1 cellular context compared by ENCODE assay signal in the genomic region with DNA sequence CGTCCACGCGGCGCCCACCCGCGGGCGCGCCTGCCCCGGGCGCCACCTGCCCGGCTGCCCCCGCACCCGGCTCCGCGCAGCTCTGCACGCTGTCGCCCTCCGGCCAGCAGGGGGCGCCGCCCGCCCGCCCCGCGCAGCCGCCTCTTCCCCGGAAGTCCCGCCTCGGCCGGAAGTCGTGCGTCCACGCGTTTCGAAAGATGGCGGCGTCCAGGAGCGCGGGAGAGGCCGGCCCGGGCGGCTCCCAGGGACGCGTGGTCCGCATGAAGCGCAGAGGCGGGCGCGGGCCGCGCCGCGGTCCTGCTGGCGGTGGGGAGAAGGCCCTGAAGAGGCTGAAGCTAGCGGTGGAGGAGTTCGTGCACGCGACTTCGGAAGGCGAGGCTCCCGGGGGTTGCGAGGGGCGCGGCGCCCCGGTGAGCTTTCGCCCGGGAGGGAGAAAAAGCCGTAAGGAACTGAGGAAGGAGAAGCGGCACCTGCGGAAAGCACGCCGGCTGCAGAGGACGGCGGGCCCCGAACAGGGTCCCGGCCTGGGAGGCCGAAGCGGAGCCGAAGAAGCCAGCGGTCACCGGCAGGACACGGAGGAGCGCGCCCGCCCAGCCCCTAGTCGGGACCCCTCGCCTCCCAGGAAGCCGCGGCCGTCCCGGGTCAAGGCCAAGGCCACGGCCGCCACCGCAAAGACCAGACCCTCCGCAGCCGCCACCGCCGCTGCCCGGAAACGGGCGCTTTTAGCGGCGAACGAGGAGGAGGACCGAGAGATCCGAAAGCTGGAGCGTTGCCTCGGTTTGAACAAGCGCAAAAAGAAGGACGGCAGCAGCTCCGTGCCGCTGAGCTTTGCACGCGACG.
TF ChIP-seq lines count a peak whose summit lies in the region.

A gene with protein sequence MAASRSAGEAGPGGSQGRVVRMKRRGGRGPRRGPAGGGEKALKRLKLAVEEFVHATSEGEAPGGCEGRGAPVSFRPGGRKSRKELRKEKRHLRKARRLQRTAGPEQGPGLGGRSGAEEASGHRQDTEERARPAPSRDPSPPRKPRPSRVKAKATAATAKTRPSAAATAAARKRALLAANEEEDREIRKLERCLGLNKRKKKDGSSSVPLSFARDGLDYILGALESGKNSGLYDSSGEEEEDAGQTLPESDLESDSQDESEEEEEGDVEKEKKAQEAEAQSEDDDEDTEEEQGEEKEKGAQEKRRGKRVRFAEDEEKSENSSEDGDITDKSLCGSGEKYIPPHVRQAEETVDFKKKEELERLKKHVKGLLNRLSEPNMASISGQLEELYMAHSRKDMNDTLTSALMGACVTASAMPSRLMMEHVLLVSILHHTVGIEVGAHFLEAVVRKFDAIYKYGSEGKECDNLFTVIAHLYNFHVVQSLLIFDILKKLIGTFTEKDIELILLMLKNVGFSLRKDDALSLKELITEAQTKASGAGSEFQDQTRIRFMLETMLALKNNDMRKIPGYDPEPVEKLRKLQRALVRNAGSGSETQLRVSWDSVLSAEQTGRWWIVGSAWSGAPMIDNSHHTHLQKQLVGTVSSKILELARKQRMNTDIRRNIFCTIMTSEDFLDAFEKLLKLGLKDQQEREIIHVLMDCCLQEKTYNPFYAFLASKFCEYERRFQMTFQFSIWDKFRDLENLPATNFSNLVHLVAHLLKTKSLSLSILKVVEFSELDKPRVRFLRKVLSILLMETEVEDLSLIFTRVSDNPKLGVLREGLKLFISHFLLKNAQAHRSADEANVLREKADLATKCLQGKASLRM (plus strand): TSS at position 172 of the 840 bp plus-strand sequence. CDS start 26 bp downstream, at position 198.

TF ChIP-seq in GM12878, 131 proteins besides CTCF, POLR2A, EP300 and RAD21 (continued from another document):
- no peak for TF ChIP-seq PAX5 (IDR thresholded peaks at IDR 0.05; ENCODE audit: borderline replicate concordance, low read depth, low read length)
- TF ChIP-seq EZH2 (IDR thresholded peaks at IDR 0.05; ENCODE audit: borderline replicate concordance, control insufficient read depth, low read depth, low read length) = no peak
- peak; percentile 85 for TF ChIP-seq CREB1 (IDR thresholded peaks at IDR 0.05; ENCODE audit: low read depth)
- no peak for TF ChIP-seq ZNF274 (IDR thresholded peaks at IDR 0.05; ENCODE audit: insufficient read depth, insufficient read length)
- peak; percentile 98; the same call in 1 of the 2 replicates for TF ChIP-seq RB1 (IDR thresholded peaks at IDR 0.05; ENCODE audit: borderline replicate concordance)
- TF ChIP-seq ZNF384 (IDR thresholded peaks at IDR 0.05; ENCODE audit: borderline replicate concordance, low read depth, low read length) = no peak
- no peak for TF ChIP-seq ETV6 (conservative IDR thresholded peaks at IDR 0.05 in 1 of 2, IDR thresholded peaks at IDR 0.05 in 1 of 2; ENCODE audit: borderline replicate concordance in 1 of 2, low read depth in 1 of 2)
- TF ChIP-seq IRF5 (IDR thresholded peaks at IDR 0.05; ENCODE audit: borderline replicate concordance) = no peak
- TF ChIP-seq TCF3 (IDR thresholded peaks at IDR 0.05; ENCODE audit: borderline replicate concordance, insufficient read depth, low read depth, low read length) = peak; percentile 75
- peak; percentile 64; the same call in 1 of the 2 replicates for TF ChIP-seq ZBTB40 (IDR thresholded peaks at IDR 0.05; ENCODE audit: borderline replicate concordance)
- TF ChIP-seq SMAD1 (IDR thresholded peaks at IDR 0.05; ENCODE audit: low read depth, partially characterized antibody) = no peak
- TF ChIP-seq ATF2 (IDR thresholded peaks at IDR 0.05; ENCODE audit: low read length) = no peak
- peak; percentile 26; the same call in 1 of the 2 replicates for TF ChIP-seq GATAD2B (conservative IDR thresholded peaks at IDR 0.05; ENCODE audit: low read depth)
- no peak for TF ChIP-seq BCL11A (IDR thresholded peaks at IDR 0.05; ENCODE audit: low read depth, low read length)
- TF ChIP-seq, protein P1, sequence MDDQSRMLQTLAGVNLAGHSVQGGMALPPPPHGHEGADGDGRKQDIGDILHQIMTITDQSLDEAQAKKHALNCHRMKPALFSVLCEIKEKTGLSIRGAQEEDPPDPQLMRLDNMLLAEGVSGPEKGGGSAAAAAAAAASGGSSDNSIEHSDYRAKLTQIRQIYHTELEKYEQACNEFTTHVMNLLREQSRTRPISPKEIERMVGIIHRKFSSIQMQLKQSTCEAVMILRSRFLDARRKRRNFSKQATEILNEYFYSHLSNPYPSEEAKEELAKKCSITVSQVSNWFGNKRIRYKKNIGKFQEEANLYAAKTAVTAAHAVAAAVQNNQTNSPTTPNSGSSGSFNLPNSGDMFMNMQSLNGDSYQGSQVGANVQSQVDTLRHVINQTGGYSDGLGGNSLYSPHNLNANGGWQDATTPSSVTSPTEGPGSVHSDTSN (IDR thresholded peaks at IDR 0.05; ENCODE audit: insufficient replicate concordance, low read depth, low read length) = no peak
